21 cellular contexts compared by ENCODE assay signal in the genomic region with DNA sequence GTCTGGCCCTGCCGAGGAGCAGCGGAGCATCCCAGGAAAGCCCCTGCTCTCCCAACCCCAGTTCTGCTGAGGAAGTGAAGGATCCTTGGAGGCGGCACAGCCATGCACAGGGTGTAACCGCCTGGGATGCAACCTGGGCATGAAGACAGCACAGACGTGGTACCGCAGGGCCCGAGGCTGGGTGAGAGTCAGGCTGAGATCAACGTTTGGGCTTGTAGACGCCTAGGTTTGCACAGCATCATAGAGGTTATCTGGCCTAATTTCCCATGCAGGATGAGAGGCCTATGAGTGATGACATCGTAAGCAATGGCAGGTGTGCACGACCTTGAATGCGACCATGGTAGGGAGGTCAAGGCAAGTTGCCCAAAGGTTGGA. TPM values are rescaled to one million over a fixed set of nuclear protein-coding genes. Genes with fewer than 3 reads are reported as not detected.
DNase-seq lines count a peak whose midpoint lies in the region; ATAC-seq and TF ChIP-seq lines count a peak whose summit lies in the region.
"Had no signal": no experiment of that assay in that cellular context is flagged by ENCODE, and none has a peak within 500 bp of the region (broad histone marks: within the 10 kb centered on the region; RNA-seq: fewer than 3 reads in every experiment).

No MANE protein-coding gene starts in this region.

- ATAC-seq in Right ventricle myocardium inferior, result no peak
- no peak for ATAC-seq in upper lobe of right lung
- no peak for ATAC-seq in HG03280 (IDR thresholded peaks at IDR 0.05; ENCODE audit: unreplicated experiment)
- ATAC-seq in left cardiac atrium, result no peak

- TF ChIP-seq CTCF in esophagus muscularis mucosa (IDR thresholded peaks at IDR 0.05) (no peak), nephron (IDR thresholded peaks at IDR 0.05; ENCODE audit: unreplicated experiment in 3 of 3) (no peak), upper lobe of right lung (IDR thresholded peaks at IDR 0.05) (no peak), endothelial cell (IDR thresholded peaks at IDR 0.05; ENCODE audit: unreplicated experiment) (no peak)

- TF ChIP-seq POLR2A in esophagus muscularis mucosa (IDR thresholded peaks at IDR 0.05; ENCODE audit: low read depth), result no peak

- intact Hi-C loops in cardiac septum (cut with DNase I) (loop anchor here (5.0 kb wide), 1 partner anchor 85 kb away; no protein-coding TSS in a partner anchor), Right ventricle myocardium inferior (cut with DNase I) (no loop called here), esophagus muscularis mucosa (cut with DNase I) (no loop called here), upper lobe of right lung (cut with DNase I) (no loop called here), left cardiac atrium (cut with DNase I) (no loop called here)

- peaks cover 60% of the 10 kb centered on the region for H3K4me1 Mint-ChIP-seq in nephron
- H3K4me1 Mint-ChIP-seq in endothelial cell (ENCODE audit: unreplicated experiment), result peaks cover 7% of the 10 kb centered on the region
- H3K4me1 Mint-ChIP-seq: IgD-negative memory B cell had no signal

- no peak overlapping the region for H3K4me3 ChIP-seq in esophagus muscularis mucosa
- no peak overlapping the region for H3K4me3 ChIP-seq in upper lobe of right lung

- H3K36me3 Mint-ChIP-seq in nephron (ENCODE audit: low read depth) (no peaks in the 10 kb centered on the region), endothelial cell (ENCODE audit: low read depth, unreplicated experiment) (no peaks in the 10 kb centered on the region)
- H3K36me3 Mint-ChIP-seq: IgD-negative memory B cell had no signal

- H3K4me3 Mint-ChIP-seq in nephron (no peak overlapping the region), endothelial cell (ENCODE audit: unreplicated experiment) (no peak overlapping the region)
- H3K4me3 Mint-ChIP-seq: H9, IgD-negative memory B cell had no signal

- H3K27ac Mint-ChIP-seq in nephron, result peak overlapping the region in 2 of 3 experiments; percentile 71 to 75
- no peak overlapping the region for H3K27ac Mint-ChIP-seq in endothelial cell (ENCODE audit: unreplicated experiment)
- H3K27ac Mint-ChIP-seq: H9, IgD-negative memory B cell had no signal

- DNase-seq in cardiac septum (ENCODE audit: low spot score) (peak; percentile 63), Right ventricle myocardium inferior (ENCODE audit: missing footprints) (no peak), esophagus muscularis mucosa (ENCODE audit: extremely low spot score) (no peak), upper lobe of right lung (peak; percentile 18), endothelial cell (ENCODE audit: low spot score) (no peak), left cardiac atrium (no peak)
- DNase-seq: AML-193, COR-L47, EL, H9, Kasumi-1, MM.1S, NCI-H1092 treated with DMSO at 0.1 percent for 48 hours, NCI-H2081 treated with DMSO at 0.1 percent for 48 hours, NCI-H510A, NCI-H774 had no signal

- peaks cover 4% of the 10 kb centered on the region for H3K9me3 Mint-ChIP-seq in nephron
- H3K9me3 Mint-ChIP-seq in endothelial cell (ENCODE audit: unreplicated experiment), result no peaks in the 10 kb centered on the region

- H3K9me3 ChIP-seq in esophagus muscularis mucosa, result no peaks in the 10 kb centered on the region
- H3K9me3 ChIP-seq in upper lobe of right lung, result no peaks in the 10 kb centered on the region

- TF ChIP-seq EP300 in esophagus muscularis mucosa (IDR thresholded peaks at IDR 0.05), result no peak

- peaks cover 21 to 89% (median 80%) of the 10 kb centered on the region in 4 donors for H3K4me1 ChIP-seq in esophagus muscularis mucosa
- H3K4me1 ChIP-seq in upper lobe of right lung, result no peaks in the 10 kb centered on the region

- H3K36me3 ChIP-seq in esophagus muscularis mucosa, result no peaks in the 10 kb centered on the region
- H3K36me3 ChIP-seq in upper lobe of right lung, result no peaks in the 10 kb centered on the region

- WGBS in esophagus muscularis mucosa, result 90% methylated on average over 11 of the region's 12 CpGs

- H3K27me3 Mint-ChIP-seq in nephron (ENCODE audit: low read depth) (peaks cover 3% of the 10 kb centered on the region), endothelial cell (ENCODE audit: unreplicated experiment) (peaks cover 6% of the 10 kb centered on the region)

- H3K27me3 ChIP-seq in esophagus muscularis mucosa (no peaks in the 10 kb centered on the region), upper lobe of right lung (no peaks in the 10 kb centered on the region)

- H3K27ac ChIP-seq in esophagus muscularis mucosa (replicated peaks in 1 of 4) (peak overlapping the region in 3 of 4 donors; percentile 77 to 83 (median 80)), upper lobe of right lung (no peak overlapping the region)
- H3K27ac ChIP-seq: RWPE1 had no signal

RNA-seq across cellular contexts. Expression of a gene that starts 7.5 kb away (rescaled TPM):
- not detected for total RNA-seq in cardiac septum
- total RNA-seq in Right ventricle myocardium inferior, result not detected
- total RNA-seq in esophagus muscularis mucosa, result not detected
- total RNA-seq in upper lobe of right lung, result not detected
- not detected for total RNA-seq in endothelial cell (ENCODE audit: unreplicated experiment)
- total RNA-seq in left cardiac atrium, result not detected
- total RNA-seq: H9, HT-29 had no signal

RNA-seq across cellular contexts. Expression of a gene that starts 32.8 kb away (rescaled TPM):
- total RNA-seq in cardiac septum (not detected), Right ventricle myocardium inferior (not detected), esophagus muscularis mucosa (not detected), upper lobe of right lung (not detected), endothelial cell (ENCODE audit: unreplicated experiment) (not detected), left cardiac atrium (not detected)
- total RNA-seq: H9 had no signal

Comparison
In these comparisons a context has a peak if more than half of its experiments do, and no peak if none do; other contexts are left out.
1. DNase-seq: peak in cardiac septum (single experiment) and upper lobe of right lung (single experiment); none in Right ventricle myocardium inferior (single experiment), esophagus muscularis mucosa (single experiment), endothelial cell (single experiment) and left cardiac atrium (single experiment).